8 cellular contexts compared by ENCODE assay signal in genomic region chr17:38444151-38444550, GRCh38. TPM values are rescaled to one million over a fixed set of nuclear protein-coding genes. Genes with fewer than 3 reads are reported as not detected.
DNase-seq lines count a peak whose midpoint lies in the region; ATAC-seq and TF ChIP-seq lines count a peak whose summit lies in the region.

No MANE protein-coding gene starts in this region.

- no peak overlapping the region for H3K27ac ChIP-seq in CD8-positive, alpha-beta memory T cell (ENCODE audit: low read depth, low read length)
- peak overlapping the region in 2 of 4 donors; percentile 30 to 50 for H3K27ac ChIP-seq in esophagus squamous epithelium
- H3K27ac ChIP-seq in substantia nigra (ENCODE audit: low read depth, low read length, poor library complexity, severe bottlenecking): peak overlapping the region; percentile 80

- H3K9me3 ChIP-seq in CD8-positive, alpha-beta memory T cell (ENCODE audit: low read length): no peaks in the 10 kb centered on the region
- no peaks in the 10 kb centered on the region for H3K9me3 ChIP-seq in esophagus squamous epithelium

- H3K27ac Mint-ChIP-seq in CD8-positive, alpha-beta memory T cell: peak overlapping the region in 1 of 8 donors; percentile 24
- no peak overlapping the region for H3K27ac Mint-ChIP-seq in nephron progenitor cell

- POLR2A ChIA-PET in CD8-positive, alpha-beta memory T cell (lab: Charles Lee): no interaction called here

- DNase-seq in CD8-positive, alpha-beta memory T cell: peak in 4 of 5 donors; percentile 31 to 58 (median 40)
- DNase-seq in HK-2 (ENCODE audit: unreplicated experiment) (peak; percentile 68), NOMO-1 treated with DMSO at 0.1 percent for 48 hours (lab: John Stamatoyannopoulos, UW; ENCODE audit: unreplicated experiment) (peak; percentile 37), activated T-cell treated with anti-CD3 and anti-CD28 coated beads for 48 hours (ENCODE audit: low read depth) (peak; percentile 58), esophagus squamous epithelium (lab: John Stamatoyannopoulos, UW) (no peak), nephron progenitor cell (peak; percentile 78), substantia nigra (lab: John Stamatoyannopoulos, UW) (peak in 47 of 49 donors; percentile 23 to 92 (median 62))

- peaks cover 9 to 17% of the 10 kb centered on the region in 2 donors for H3K27me3 Mint-ChIP-seq in CD8-positive, alpha-beta memory T cell
- H3K27me3 Mint-ChIP-seq in nephron progenitor cell (ENCODE audit: low read depth, poor library complexity): peaks cover 8% of the 10 kb centered on the region

- H3K4me1 Mint-ChIP-seq in CD8-positive, alpha-beta memory T cell: peaks cover 0 to 6% (median 3%) of the 10 kb centered on the region in 3 donors
- H3K4me1 Mint-ChIP-seq in nephron progenitor cell: peaks cover 32% of the 10 kb centered on the region

- H3K4me3 Mint-ChIP-seq in CD8-positive, alpha-beta memory T cell: no peak overlapping the region
- H3K4me3 Mint-ChIP-seq in nephron progenitor cell: no peak overlapping the region

- WGBS in esophagus squamous epithelium, 2 donors: 6 to 10% methylated on average over 2 to 10 of the region's 14 CpGs

- H3K27me3 ChIP-seq in CD8-positive, alpha-beta memory T cell (ENCODE audit: insufficient read depth, low read length, poor library complexity, severe bottlenecking): no peaks in the 10 kb centered on the region
- no peaks in the 10 kb centered on the region for H3K27me3 ChIP-seq in esophagus squamous epithelium

- TF ChIP-seq POLR2A in esophagus squamous epithelium (IDR thresholded peaks at IDR 0.05): no peak

- H3K36me3 ChIP-seq in CD8-positive, alpha-beta memory T cell (ENCODE audit: insufficient read depth, low read length): no peaks in the 10 kb centered on the region
- no peaks in the 10 kb centered on the region for H3K36me3 ChIP-seq in esophagus squamous epithelium

- peaks cover 4% of the 10 kb centered on the region for H3K4me1 ChIP-seq in CD8-positive, alpha-beta memory T cell (ENCODE audit: insufficient read depth, low read length)
- H3K4me1 ChIP-seq in esophagus squamous epithelium: peaks cover 25 to 74% (median 44%) of the 10 kb centered on the region in 3 donors

- H3K36me3 Mint-ChIP-seq in CD8-positive, alpha-beta memory T cell: no peaks in the 10 kb centered on the region
- no peaks in the 10 kb centered on the region for H3K36me3 Mint-ChIP-seq in nephron progenitor cell (ENCODE audit: low read depth)

- ATAC-seq in HG03342 (IDR thresholded peaks at IDR 0.05; ENCODE audit: unreplicated experiment): no peak

- H3K4me3 ChIP-seq in CD8-positive, alpha-beta memory T cell (ENCODE audit: low read length): no peak overlapping the region
- peak overlapping the region in 1 of 4 donors; percentile 32 for H3K4me3 ChIP-seq in esophagus squamous epithelium

- peak; percentile 68 to 96 (median 92) for TF ChIP-seq CTCF in esophagus squamous epithelium (IDR thresholded peaks at IDR 0.05)
- peak; percentile 90 for TF ChIP-seq CTCF in nephron progenitor cell (IDR thresholded peaks at IDR 0.05)

- CTCF ChIA-PET in CD8-positive, alpha-beta memory T cell (lab: Charles Lee): interaction anchor here (1.5 kb wide), 1 partner anchor 41 kb away, joined by 4 read pairs; no protein-coding TSS in a partner anchor

- H3K9me3 Mint-ChIP-seq in CD8-positive, alpha-beta memory T cell: no peaks in the 10 kb centered on the region
- H3K9me3 Mint-ChIP-seq in nephron progenitor cell: no peaks in the 10 kb centered on the region

- intact Hi-C loops in esophagus squamous epithelium (cut with DNase I): loop anchor here (5.0 kb wide), 1 partner anchor 33 kb away; no protein-coding TSS in a partner anchor

RNA-seq across cellular contexts. Expression of gene ARHGAP23, which starts 15.9 kb away (rescaled TPM):
- 1 to 10 TPM in 1 of 2 experiments, under 1 TPM in 1; 0.48 to 1.0 TPM for total RNA-seq in CD8-positive, alpha-beta memory T cell
- polyA plus RNA-seq in CD8-positive, alpha-beta memory T cell: not detected
- 100 to 1,000 TPM in 2 of 4 donors, 10 to 100 TPM in 2; 75.3 to 180 (median 102) TPM for total RNA-seq in esophagus squamous epithelium

Comparison
In these comparisons a context has a peak if more than half of its experiments do, and no peak if none do; other contexts are left out.
1. RNA of gene ARHGAP23, which starts 15.9 kb away (total RNA-seq): 75.3 to 180 TPM in esophagus squamous epithelium; 0.48 to 1.0 TPM in CD8-positive, alpha-beta memory T cell; every median in the first group is over 10 times any median in the second.